ENCODE assay signal across 26 cellular contexts in genomic region chr12:21925296-21925913, GRCh38. TPM values are rescaled to one million over a fixed set of nuclear protein-coding genes. Genes with fewer than 3 reads are reported as not detected.
"Had no signal": no experiment of that assay in that cellular context is flagged by ENCODE, and none has a peak within 500 bp of the region (broad histone marks: within the 10 kb centered on the region; RNA-seq: fewer than 3 reads in every experiment).

No MANE protein-coding gene starts in this region.

- H3K27ac ChIP-seq: ascending aorta, cardiac muscle cell, PC-9, VCaP had no signal

- H3K27me3 ChIP-seq: ascending aorta, cardiac muscle cell had no signal

- H3K36me3 ChIP-seq: cardiac muscle cell had no signal

- H3K4me2 ChIP-seq: PC-9 had no signal

- H2AFZ ChIP-seq: PC-9 had no signal

- H3K4me1 ChIP-seq: ascending aorta had no signal

- H3K9me3 ChIP-seq: ascending aorta had no signal

- ATAC-seq: activated naive CD4-positive, alpha-beta T cell treated with anti-CD3 and anti-CD28 coated beads, Interleukin-2, amount 50 U/mL, for 72 hours; activated naive CD8-positive, alpha-beta T cell treated with anti-CD3 and anti-CD28 coated beads, Interleukin-2, amount 50 U/mL, for 24 hours; activated T-cell treated with anti-CD3 and anti-CD28 coated beads, Interleukin-2, amount 50 U/mL, for 4 hours; T-helper 17 cell had no signal

- DNase-seq: activated CD4-positive, alpha-beta memory T cell treated with anti-CD3 and anti-CD28 coated beads for 36 hours; activated CD4-positive, alpha-beta T cell treated with anti-CD3 and anti-CD28 coated beads, Interleukin-2, amount 10 ng/mL, durations not matched to agents 7 days and 5 days; activated CD4-positive, CD25-positive, alpha-beta regulatory T cell; activated CD8-positive, alpha-beta memory T cell treated with anti-CD3 and anti-CD28 coated beads for 24 hours; activated effector memory CD4-positive, alpha-beta T cell treated with anti-CD3 and anti-CD28 coated beads, Interleukin-2, amount 50 U/mL, for 16 hours; activated naive CD4-positive, alpha-beta T cell treated with Interleukin-2 at 50 U/mL for 16 hours; activated naive CD8-positive, alpha-beta T cell treated with anti-CD3 and anti-CD28 coated beads, Interleukin-2, amount 50 U/mL, for 24 hours; activated T-cell treated with anti-CD3 and anti-CD28 coated beads, Interleukin-2, amount 50 U/mL, for 4 hours; amniotic stem cell; Karpas-422; MM.1S; NCI-H1105; NCI-H1436; NCI-H1694 treated with DMSO at 0.1 percent for 48 hours; NCI-H2029 treated with DMSO at 0.1 percent for 48 hours; NCI-H446; NCI-H524; PC-9; SHP77 treated with DMSO at 0.1 percent for 48 hours; T-helper 17 cell; T-helper 9 cell had no signal

- H3K4me3 ChIP-seq: ascending aorta, cardiac muscle cell, PC-9 had no signal

RNA-seq across cellular contexts. Expression of gene ABCC9, which starts 15.8 kb away (rescaled TPM):
- total RNA-seq: activated CD4-positive, alpha-beta memory T cell treated with anti-CD3 and anti-CD28 coated beads for 36 hours; activated CD4-positive, alpha-beta T cell treated with anti-CD3 and anti-CD28 coated beads, Interleukin-2, amount 10 ng/mL, durations not matched to agents 7 days and 5 days; activated naive CD4-positive, alpha-beta T cell treated with anti-CD3 and anti-CD28 coated beads, Interleukin-2, amount 50 U/mL, for 72 hours; SK-MEL-5; T-helper 17 cell had no signal
